Comparison of ENCODE assay signal across 26 cellular contexts in genomic region chr1:28154083-28154594, GRCh38. TPM values are rescaled to one million over a fixed set of nuclear protein-coding genes. Genes with fewer than 3 reads are reported as not detected.
"Had no signal": no experiment of that assay in that cellular context is flagged by ENCODE, and none has a peak within 500 bp of the region (broad histone marks: within the 10 kb centered on the region; RNA-seq: fewer than 3 reads in every experiment).

No MANE protein-coding gene starts in this region.

- H3K4me1 ChIP-seq: gastroesophageal sphincter, testis, transverse colon had no signal

- H3K27ac ChIP-seq: gastroesophageal sphincter, right lobe of liver, testis had no signal

- DNase-seq: activated CD4-positive, alpha-beta T cell treated with anti-CD3 and anti-CD28 coated beads, Interleukin-2, amount 50 U/mL, for 1 hour; activated CD8-positive, alpha-beta T cell treated with anti-CD3 and anti-CD28 coated beads for 36 hours; activated gamma-delta T cell treated with Interleukin-2 at 50 U/mL for 16 hours; activated naive CD4-positive, alpha-beta T cell treated with anti-CD3 and anti-CD28 coated beads, Interleukin-2, amount 50 U/mL, for 16 hours; activated T-cell treated with anti-CD3 and anti-CD28 coated beads, Interleukin-2, amount 50 U/mL, for 4 hours; amygdala; caudate nucleus; cortex of kidney; head of caudate nucleus; hippocampal formation; immature natural killer cell; stimulated activated CD4-positive, alpha-beta T cell treated with anti-CD3 and anti-CD28 coated beads, Interleukin-12 subunit alpha, Interleukin-12 subunit beta, amount 100 ng/mL, for 4 hours; stimulated activated CD4-positive, alpha-beta T cell treated with anti-CD3 and anti-CD28 coated beads, Interleukin-4, amount 100 ng/mL, for 1 hour; stimulated activated naive CD8-positive, alpha-beta T cell treated with anti-CD3 and anti-CD28 coated beads, Interleukin-15, Interleukin-2, amounts not matched to agents 100 U/mL and 50 U/mL, for 24 hours; T-helper 2 cell; testis; transverse colon had no signal

- H3K4me3 Mint-ChIP-seq: activated CD8-positive, alpha-beta T cell treated with anti-CD3 and anti-CD28 coated beads for 36 hours; activated T-cell treated with anti-CD3 and anti-CD28 coated beads, Interleukin-2, amount 50 U/mL, for 4 hours; activated T-helper 17 cell treated with anti-CD3 and anti-CD28 coated beads, Interleukin-2, amount 50 U/mL, for 72 hours; immature natural killer cell; natural killer cell treated with Interleukin-12 subunit alpha and Interleukin-12 subunit beta and Interleukin-15 and Interleukin-18, amount 100 ng/mL, for 72 hours; WTC11 had no signal

- ATAC-seq: activated CD8-positive, alpha-beta T cell treated with anti-CD3 and anti-CD28 coated beads for 36 hours; activated T-cell treated with anti-CD3 and anti-CD28 coated beads, Interleukin-2, amount 50 U/mL, for 4 hours; activated T-helper 17 cell treated with anti-CD3 and anti-CD28 coated beads, Interleukin-2, amount 50 U/mL, for 72 hours; natural killer cell treated with Interleukin-12 subunit alpha and Interleukin-12 subunit beta and Interleukin-15 and Interleukin-18, amount 100 ng/mL, for 72 hours; stimulated activated naive CD8-positive, alpha-beta T cell treated with anti-CD3 and anti-CD28 coated beads, Interleukin-15, Interleukin-2, amounts not matched to agents 100 U/mL and 50 U/mL, for 24 hours; WTC11 had no signal

- H3K27me3 ChIP-seq: gastroesophageal sphincter, right lobe of liver, testis, transverse colon had no signal

- H3K27ac Mint-ChIP-seq: activated CD8-positive, alpha-beta T cell treated with anti-CD3 and anti-CD28 coated beads for 36 hours; activated T-helper 17 cell treated with anti-CD3 and anti-CD28 coated beads, Interleukin-2, amount 50 U/mL, for 72 hours; immature natural killer cell; natural killer cell treated with Interleukin-12 subunit alpha and Interleukin-12 subunit beta and Interleukin-15 and Interleukin-18, amount 100 ng/mL, for 72 hours; progenitor cell of endocrine pancreas; WTC11 had no signal

- H3K27me3 Mint-ChIP-seq: natural killer cell treated with Interleukin-12 subunit alpha and Interleukin-12 subunit beta and Interleukin-15 and Interleukin-18, amount 100 ng/mL, for 72 hours; progenitor cell of endocrine pancreas had no signal

- H3K9me3 Mint-ChIP-seq: activated CD8-positive, alpha-beta T cell treated with anti-CD3 and anti-CD28 coated beads for 36 hours; activated T-cell treated with anti-CD3 and anti-CD28 coated beads, Interleukin-2, amount 50 U/mL, for 4 hours; activated T-helper 17 cell treated with anti-CD3 and anti-CD28 coated beads, Interleukin-2, amount 50 U/mL, for 72 hours had no signal

- H3K9me3 ChIP-seq: gastroesophageal sphincter, mucosa of descending colon, right lobe of liver, testis, transverse colon had no signal

- H3K4me3 ChIP-seq: gastroesophageal sphincter, lung, mucosa of descending colon, right lobe of liver, testis, transverse colon had no signal

- H3K4me1 Mint-ChIP-seq: activated T-helper 17 cell treated with anti-CD3 and anti-CD28 coated beads, Interleukin-2, amount 50 U/mL, for 72 hours; WTC11 had no signal

- H3K36me3 ChIP-seq: right lobe of liver, transverse colon had no signal

RNA-seq across cellular contexts. Expression of gene PTAFR, which starts 22.4 kb away (rescaled TPM):
- total RNA-seq: myocyte had no signal
